Comparison of ENCODE assay signal across 8 cellular contexts in the genomic region with DNA sequence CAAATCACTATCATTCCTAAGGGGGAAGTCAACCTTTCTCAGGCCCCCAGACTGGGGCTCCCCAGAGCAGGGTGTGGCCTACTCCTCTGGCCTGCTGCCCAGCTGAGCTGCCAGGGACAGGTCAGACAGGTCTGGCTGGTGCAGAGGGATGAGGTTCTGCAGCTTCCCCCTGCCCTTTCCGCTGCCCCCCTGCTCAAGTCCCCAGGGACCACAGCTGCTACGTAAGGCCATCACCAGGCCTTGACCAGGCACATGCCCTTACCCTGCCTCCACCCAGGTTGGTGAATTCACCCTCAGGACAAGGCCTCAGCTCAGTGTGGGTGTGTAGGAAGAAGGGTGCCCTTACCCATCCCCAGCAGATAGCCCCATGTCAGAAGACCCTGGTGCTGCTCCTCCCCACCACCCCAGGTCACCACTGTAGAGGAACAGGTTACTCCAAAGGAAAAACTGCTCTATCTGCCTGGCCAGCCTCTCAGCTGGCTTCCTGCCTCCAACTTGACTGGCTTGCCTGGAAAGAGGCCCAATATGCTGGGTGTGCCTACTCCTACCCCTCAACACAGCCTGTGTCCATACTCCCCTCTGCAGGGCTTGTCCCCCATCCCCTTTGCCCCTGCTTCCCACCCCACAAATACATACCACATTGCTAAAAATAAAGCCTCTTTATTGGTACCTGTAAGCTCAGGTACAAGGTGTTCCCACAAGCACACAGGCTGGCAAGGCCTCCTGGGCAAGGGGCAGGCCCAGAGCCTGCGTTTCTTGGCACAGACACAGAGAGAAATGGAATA. TPM values are rescaled to one million over a fixed set of nuclear protein-coding genes. Genes with fewer than 3 reads are reported as not detected.
A peak's percentile ranks its signal among the peaks of the same experiment; 100 is the strongest.
DNase-seq lines count a peak whose midpoint lies in the region; ATAC-seq and TF ChIP-seq lines count a peak whose summit lies in the region.

No MANE protein-coding gene starts in this region.

- H3K27ac Mint-ChIP-seq in naive B cell (peak overlapping the region; percentile 16 to 93 (median 88)), glutamatergic neuron (ENCODE audit: unreplicated experiment) (no peak overlapping the region)

- intact Hi-C loops in colonic mucosa (cut with DNase I): loop anchor here (5.0 kb wide), 1 partner anchor 36 kb away; no protein-coding TSS in a partner anchor

- H3K4me1 Mint-ChIP-seq in naive B cell (peaks cover 39 to 49% (median 46%) of the 10 kb centered on the region in 3 donors), glutamatergic neuron (ENCODE audit: low read depth, unreplicated experiment) (peaks cover 23% of the 10 kb centered on the region)

- H3K9ac ChIP-seq in BLaER1 (0 out of 2 replicates have a peak overlapping the region, but pooled peaks have one; percentile 6), Karpas-422 (ENCODE audit: low read length) (no peak overlapping the region), colonic mucosa (ENCODE audit: low read depth in 2 of 2, low read length in 2 of 2) (peak overlapping the region in 1 of 2 donors; percentile 83)

- H3K27me3 Mint-ChIP-seq in naive B cell: no peaks in the 10 kb centered on the region
- H3K27me3 Mint-ChIP-seq in glutamatergic neuron (ENCODE audit: unreplicated experiment): peaks cover 10% of the 10 kb centered on the region

- peaks cover 93% of the 10 kb centered on the region for H3K36me3 ChIP-seq in BLaER1
- no peaks in the 10 kb centered on the region; the same call in 1 of the 2 replicates for H3K36me3 ChIP-seq in Karpas-422 (ENCODE audit: insufficient read depth, low read length)
- H3K36me3 ChIP-seq in colonic mucosa: peaks cover 33% of the 10 kb centered on the region

- H3K4me3 Mint-ChIP-seq in naive B cell: peak overlapping the region in 7 of 8 donors; percentile 30 to 70 (median 53)
- no peak overlapping the region for H3K4me3 Mint-ChIP-seq in glutamatergic neuron (ENCODE audit: unreplicated experiment)

- H3K36me3 Mint-ChIP-seq in naive B cell (peaks cover 9 to 13% of the 10 kb centered on the region in 2 donors), glutamatergic neuron (ENCODE audit: unreplicated experiment) (no peaks in the 10 kb centered on the region)

- no peak overlapping the region for H3K4me3 ChIP-seq in BLaER1
- H3K4me3 ChIP-seq in Karpas-422 (ENCODE audit: low read length): no peak overlapping the region
- H3K4me3 ChIP-seq in colonic mucosa: no peak overlapping the region

- peak overlapping the region; percentile 98 for H3K4me2 ChIP-seq in BLaER1
- H3K4me2 ChIP-seq in Karpas-422 (ENCODE audit: low read depth, low read length, poor library complexity, severe bottlenecking): no peak overlapping the region

- no peaks in the 10 kb centered on the region; the same call in 1 of the 2 replicates for H3K79me2 ChIP-seq in Karpas-422 (ENCODE audit: low read length)

- H4K20me1 ChIP-seq in BLaER1: peaks cover 76% of the 10 kb centered on the region
- H4K20me1 ChIP-seq in Karpas-422 (ENCODE audit: insufficient read depth, low read depth, low read length): no peaks in the 10 kb centered on the region

- ATAC-seq in naive B cell (ENCODE audit: low read depth in 2 of 2) (peak; percentile 21 to 29), HG02852 (IDR thresholded peaks at IDR 0.05; ENCODE audit: unreplicated experiment) (no peak), GM21717 (IDR thresholded peaks at IDR 0.05; ENCODE audit: unreplicated experiment) (no peak)

- TF ChIP-seq CTCF in colonic mucosa (IDR thresholded peaks at IDR 0.05) (no peak), glutamatergic neuron (IDR thresholded peaks at IDR 0.05; ENCODE audit: partially characterized antibody, unreplicated experiment) (no peak)

- no peaks in the 10 kb centered on the region for H3K27me3 ChIP-seq in BLaER1
- H3K27me3 ChIP-seq in Karpas-422 (ENCODE audit: low read length): no peaks in the 10 kb centered on the region
- no peaks in the 10 kb centered on the region for H3K27me3 ChIP-seq in colonic mucosa

- no peak overlapping the region for H2AFZ ChIP-seq in Karpas-422 (ENCODE audit: low read length)

- DNase-seq in Karpas-422 (no peak), colonic mucosa (peak; percentile 93), naive B cell (no peak), RKO (ENCODE audit: low spot score) (no peak), glutamatergic neuron (no peak)

- peaks cover 63% of the 10 kb centered on the region for H3K4me1 ChIP-seq in BLaER1
- peaks cover 30% of the 10 kb centered on the region for H3K4me1 ChIP-seq in Karpas-422 (ENCODE audit: low read length)
- H3K4me1 ChIP-seq in colonic mucosa: peaks cover 32% of the 10 kb centered on the region

- H3K9me3 ChIP-seq in BLaER1 (no peaks in the 10 kb centered on the region), Karpas-422 (ENCODE audit: low read length) (no peaks in the 10 kb centered on the region), colonic mucosa (no peaks in the 10 kb centered on the region)

- H3K9me3 Mint-ChIP-seq in naive B cell (peaks cover 0 to 2% (median 0%) of the 10 kb centered on the region in 7 donors), glutamatergic neuron (ENCODE audit: unreplicated experiment) (peaks cover 3% of the 10 kb centered on the region)

- no peaks in the 10 kb centered on the region for H3K9me2 ChIP-seq in Karpas-422 (replicated peaks; ENCODE audit: insufficient read depth, low read length)

- peak overlapping the region; percentile 74 for H3K27ac ChIP-seq in BLaER1
- peak overlapping the region; percentile 55 for H3K27ac ChIP-seq in Karpas-422 (ENCODE audit: low read length)
- H3K27ac ChIP-seq in colonic mucosa: peak overlapping the region; percentile 72

RNA-seq across cellular contexts. Expression of gene CSRNP1, which starts 12.0 kb away (rescaled TPM):
- total RNA-seq in Karpas-422 (2014; rRNA removed; shearing (Covaris generic); ENCODE audit: low replicate concordance): 10.3 and 11.1 TPM in 2 replicates
- total RNA-seq in colonic mucosa: 10 to 100 TPM; 11.2 to 26.6 TPM
- polyA plus RNA-seq in naive B cell (ENCODE audit: low read depth in 6 of 6): 10 to 100 TPM; 47.3 to 99.7 (median 64.4) TPM
- 11.1 TPM for total RNA-seq in glutamatergic neuron (ENCODE audit: unreplicated experiment)

RNA-seq across cellular contexts. Expression of gene TTC21A, which starts 33.9 kb away (rescaled TPM):
- total RNA-seq in Karpas-422 (2014; rRNA removed; shearing (Covaris generic); ENCODE audit: low replicate concordance): 8.7 and 9.5 TPM in 2 replicates
- total RNA-seq in colonic mucosa (1 to 10 TPM; 2.8 to 6.1 TPM), glutamatergic neuron (ENCODE audit: unreplicated experiment) (7.8 TPM)
- 10 to 100 TPM in 4 of 6 donors, 1 to 10 TPM in 2; 3.8 to 14.8 (median 11.2) TPM for polyA plus RNA-seq in naive B cell (ENCODE audit: low read depth in 6 of 6)

RNA-seq across cellular contexts. Expression of gene GORASP1, which starts 34.0 kb away (rescaled TPM):
- 38.5 and 51.8 TPM in 2 replicates for total RNA-seq in Karpas-422 (2014; rRNA removed; shearing (Covaris generic); ENCODE audit: low replicate concordance)
- 100 to 1,000 TPM in 1 of 2 donors, 10 to 100 TPM in 1; 84.2 to 106 TPM for total RNA-seq in colonic mucosa
- polyA plus RNA-seq in naive B cell (ENCODE audit: low read depth in 6 of 6): 10 to 100 TPM; 19.7 to 36.7 (median 27.2) TPM
- total RNA-seq in glutamatergic neuron (ENCODE audit: unreplicated experiment): 44.6 TPM

RNA-seq across cellular contexts. Expression of gene XIRP1, which starts 51.0 kb away (rescaled TPM):
- not detected in 2 replicates for total RNA-seq in Karpas-422 (2014; rRNA removed; shearing (Covaris generic); ENCODE audit: low replicate concordance)
- total RNA-seq in colonic mucosa (not detected), glutamatergic neuron (ENCODE audit: unreplicated experiment) (0.34 TPM)
- polyA plus RNA-seq in naive B cell (ENCODE audit: low read depth in 6 of 6): under 1 TPM in 1 of 6 donors, not detected in 5; 0.05 TPM

Comparison
In these comparisons a context has a peak if more than half of its experiments do, and no peak if none do; other contexts are left out.
1. ATAC-seq: peak in naive B cell (2 of 2); none in HG02852 (single experiment) and GM21717 (single experiment).
2. Peak in every context shown above with its lines, with median percentiles within 50 percentile points of each other: H3K27ac ChIP-seq.